In genomic region chr10:74763934-74764591, GRCh38 we compare ENCODE assay signal across 1 cellular context.
TF ChIP-seq lines count a peak whose summit lies in the region.

No MANE protein-coding gene starts in this region.

TF ChIP-seq in HepG2, 621 proteins besides CTCF, POLR2A, EP300 and RAD21 (continued from another document):
- TF ChIP-seq ZNF687 (CRISPR knock-in tag; IDR thresholded peaks at IDR 0.05) (peak; percentile 26; the same call in 1 of the 2 replicates), LCORL (IDR thresholded peaks at IDR 0.05) (no peak), LCORL (CRISPR knock-in tag; IDR thresholded peaks at IDR 0.05) (no peak), TEAD2 (CRISPR knock-in tag; IDR thresholded peaks at IDR 0.05) (no peak), GTF2F1 (IDR thresholded peaks at IDR 0.05; ENCODE audit: low read length) (no peak), ZNF768 (CRISPR knock-in tag; IDR thresholded peaks at IDR 0.05) (peak; percentile 55; the same call in 1 of the 2 replicates), STAG1 (CRISPR knock-in tag; IDR thresholded peaks at IDR 0.05) (peak; percentile 47), GZF1 (CRISPR knock-in tag; IDR thresholded peaks at IDR 0.05) (no peak), ZNF672 (CRISPR knock-in tag; IDR thresholded peaks at IDR 0.05) (no peak), SOX6 (IDR thresholded peaks at IDR 0.05) (no peak), SOX6 (CRISPR knock-in tag; IDR thresholded peaks at IDR 0.05) (no peak), FOSL2 (CRISPR knock-in tag; IDR thresholded peaks at IDR 0.05) (no peak), TEAD3 (CRISPR knock-in tag; optimal IDR thresholded peaks at IDR 0.05; ENCODE audit: borderline replicate concordance) (peak; percentile 25), WIZ (CRISPR knock-in tag; IDR thresholded peaks at IDR 0.05) (no peak), ZSCAN5A (CRISPR knock-in tag; IDR thresholded peaks at IDR 0.05; ENCODE audit: borderline replicate concordance) (no peak), ZNF780A (CRISPR knock-in tag; IDR thresholded peaks at IDR 0.05) (no peak), ETV5 (CRISPR knock-in tag; IDR thresholded peaks at IDR 0.05; ENCODE audit: borderline replicate concordance) (no peak)
